ENCODE assay signal across 8 cellular contexts in the genomic region with DNA sequence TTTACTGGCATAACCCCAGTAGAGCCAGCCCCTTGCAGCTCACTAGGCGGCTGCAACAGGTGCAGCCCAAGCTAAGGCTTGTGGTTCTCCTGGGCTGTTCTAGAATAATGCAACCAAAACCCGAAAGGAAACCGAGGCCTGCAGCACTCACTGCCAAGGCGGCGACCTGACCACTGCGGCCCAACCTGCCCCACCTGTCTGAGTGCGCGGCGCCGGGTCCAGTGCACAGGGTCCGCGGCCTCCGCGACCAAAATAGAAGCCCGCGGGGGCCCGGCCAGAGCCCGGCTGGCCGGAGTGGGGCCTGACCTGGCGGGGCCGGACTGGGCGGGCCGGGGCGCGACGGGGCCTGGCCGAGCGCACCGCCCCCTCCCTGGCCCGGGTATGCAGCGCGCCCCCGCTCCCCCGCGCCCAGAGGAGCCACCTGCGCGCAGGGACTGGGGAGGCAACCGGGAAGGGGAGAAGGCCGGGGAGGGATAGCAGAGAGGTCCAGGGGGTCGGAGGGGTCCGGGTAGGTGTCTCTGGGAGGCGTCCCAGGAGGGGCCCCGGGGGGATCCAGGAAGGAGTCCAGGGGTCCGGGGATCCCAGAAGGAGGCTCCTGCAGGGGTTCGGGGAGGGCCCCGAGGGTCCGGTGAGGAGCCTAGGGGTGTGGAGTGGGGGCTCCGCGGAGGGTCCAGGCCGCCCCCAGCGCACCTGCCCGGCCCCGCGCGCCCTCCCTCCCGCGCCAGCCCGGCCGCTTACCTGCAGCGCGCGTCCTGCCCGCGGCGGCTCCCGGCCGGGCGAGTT. TPM values are rescaled to one million over a fixed set of nuclear protein-coding genes. Genes with fewer than 3 reads are reported as not detected.
DNase-seq lines count a peak whose midpoint lies in the region; ATAC-seq, FAIRE-seq and TF ChIP-seq lines count a peak whose summit lies in the region.

No MANE protein-coding gene starts in this region.

- no peak overlapping the region for H3K18ac ChIP-seq in H1 (ENCODE audit: extremely low read depth, low read length)

- H2BK20ac ChIP-seq in H1 (ENCODE audit: low read length), result no peak overlapping the region

- 4% methylated on average over 22 of the region's 68 CpGs; no CpG with 5 or more reads in 1 of the 2 experiments for WGBS in H1 (ENCODE audit: extremely low coverage in 1 of 2, insufficient coverage in 1 of 2, insufficient read length in 1 of 2, insufficient replicate concordance in 2 of 2, low coverage in 1 of 2, low lambda C conversion rate in 2 of 2, missing lambda C conversion rate in 1 of 2), 2 experiments

- H3K9ac ChIP-seq in DND-41 (ENCODE audit: low read depth, low read length) (peak overlapping the region; percentile 88), H1 (replicated peaks in 1 of 4; ENCODE audit: extremely low read depth in 1 of 4, low read depth in 3 of 4, low read length in 3 of 4) (peak overlapping the region in 3 of 4 experiments; percentile 21 to 81 (median 51); a peak in 3 of 7 replicates)

- H3K4me1 ChIP-seq in DND-41 (ENCODE audit: insufficient read depth, low read length) (peaks cover 90% of the 10 kb centered on the region), RWPE2 (ENCODE audit: insufficient read depth, poor library complexity, severe bottlenecking) (no peaks in the 10 kb centered on the region), H1 (replicated peaks in 1 of 4; ENCODE audit: control insufficient read depth in 3 of 4, insufficient read depth in 4 of 4, low read length in 3 of 4) (peaks cover 14 to 48% (median 31%) of the 10 kb centered on the region in 4 experiments)

- no peak overlapping the region; the same call in 1 of the 2 replicates for H4K8ac ChIP-seq in H1 (ENCODE audit: extremely low read depth, insufficient read depth, low read length)

- no peak for TF ChIP-seq RAD21 in H1 (IDR thresholded peaks at IDR 0.05 in 1 of 2, conservative IDR thresholded peaks at IDR 0.05 in 1 of 2; ENCODE audit: low read depth in 2 of 2, low read length in 2 of 2)

- FAIRE-seq in H1 (lab: Jason Lieb, UNC), result no peak

- no peak overlapping the region for H2AK5ac ChIP-seq in H1 (ENCODE audit: low read depth, low read length)

- peak; percentile 64 for DNase-seq in DND-41
- DNase-seq in RWPE2 (ENCODE audit: low spot score), result no peak
- no peak for DNase-seq in H1 (ENCODE audit: low read depth in 1 of 2, low spot score in 2 of 2)
- DNase-seq in myocyte (ENCODE audit: low read depth), result peak; percentile 41
- no peak for DNase-seq in NCI-H2081 (lab: John Stamatoyannopoulos, UW)
- DNase-seq in foreskin melanocyte, result no peak
- DNase-seq in NCI-H1436 treated with DMSO at 0.1 percent for 48 hours (lab: John Stamatoyannopoulos, UW), result no peak

- peak overlapping the region; percentile 85 for H3K4me3 ChIP-seq in DND-41 (ENCODE audit: low read depth in 1 of 2, low read length in 2 of 2)
- H3K4me3 ChIP-seq in RWPE2 (ENCODE audit: severe bottlenecking), result peak overlapping the region; percentile 89
- peak overlapping the region; percentile 55 to 90 (median 66) for H3K4me3 ChIP-seq in H1 (ENCODE audit: extremely low read depth in 1 of 4, insufficient read depth in 2 of 4, low read depth in 3 of 4, low read length in 4 of 4)

- H3K4me2 ChIP-seq in DND-41 (ENCODE audit: insufficient read depth, low read length) (peak overlapping the region; percentile 95), H1 (ENCODE audit: insufficient read depth in 1 of 2, low read depth in 2 of 2, low read length in 2 of 2) (peak overlapping the region; percentile 68 to 70)

- no peak overlapping the region for H2BK12ac ChIP-seq in H1 (ENCODE audit: low read depth, low read length)

- H3K36me3 ChIP-seq in DND-41 (ENCODE audit: insufficient read depth, low read length) (peaks cover 33% of the 10 kb centered on the region), RWPE2 (ENCODE audit: low read depth) (no peaks in the 10 kb centered on the region), H1 (ENCODE audit: control insufficient read depth in 2 of 4, insufficient read depth in 4 of 4, low read length in 3 of 4) (no peaks in the 10 kb centered on the region)

- TF ChIP-seq CTCF in DND-41 (IDR thresholded peaks at IDR 0.05; ENCODE audit: borderline replicate concordance, extremely low read depth, low read length, poor library complexity, severe bottlenecking), result peak; percentile 19
- TF ChIP-seq CTCF in RWPE2 (IDR thresholded peaks at IDR 0.05; ENCODE audit: poor library complexity, severe bottlenecking), result no peak
- TF ChIP-seq CTCF in H1 (IDR thresholded peaks at IDR 0.05; ENCODE audit: control extremely low read depth in 1 of 3, insufficient read depth in 1 of 3, low read depth in 1 of 3, low read length in 3 of 3), result no peak

- H4K91ac ChIP-seq in H1 (replicated peaks; ENCODE audit: insufficient read length, low read length), result no peak overlapping the region

- H4K20me1 ChIP-seq in DND-41 (ENCODE audit: insufficient read depth, low read length), result peaks cover 47% of the 10 kb centered on the region
- H4K20me1 ChIP-seq in H1 (replicated peaks in 1 of 2; ENCODE audit: control insufficient read depth in 1 of 2, insufficient read depth in 2 of 2, low read length in 2 of 2), result peaks cover 7 to 19% of the 10 kb centered on the region in 2 experiments

- no peak overlapping the region for H2BK15ac ChIP-seq in H1 (ENCODE audit: low read length)

- H3K14ac ChIP-seq in H1 (ENCODE audit: insufficient read length), result no peak overlapping the region

- peak overlapping the region; percentile 95 for H3K27ac ChIP-seq in DND-41 (ENCODE audit: low read length)
- H3K27ac ChIP-seq in RWPE2 (ENCODE audit: poor library complexity, severe bottlenecking), result no peak overlapping the region
- H3K27ac ChIP-seq in H1 (ENCODE audit: low read depth, low read length), result peak overlapping the region; percentile 12; the same call in 1 of the 2 replicates

- TF ChIP-seq POLR2A in H1 (IDR thresholded peaks at IDR 0.05; ENCODE audit: control extremely low read depth in 1 of 2, low read depth in 2 of 2, low read length in 2 of 2), result no peak

- CTCF ChIA-PET in H1 (lab: Charles Lee; ENCODE audit: partially characterized antibody), result no interaction called here

- no peak overlapping the region; the same call in 1 of the 2 replicates for H2AFZ ChIP-seq in DND-41 (ENCODE audit: low read depth, low read length)
- H2AFZ ChIP-seq in H1 (ENCODE audit: low read length), result no peak overlapping the region

- H3K9me3 ChIP-seq in DND-41 (ENCODE audit: insufficient read depth, low read length, severe bottlenecking) (no peaks in the 10 kb centered on the region), RWPE2 (ENCODE audit: severe bottlenecking) (no peaks in the 10 kb centered on the region), H1 (ENCODE audit: insufficient read depth in 2 of 2, low read depth in 1 of 2, low read length in 1 of 2) (no peaks in the 10 kb centered on the region)

- POLR2A ChIA-PET in H1 (lab: Charles Lee; ENCODE audit: partially characterized antibody), result interaction anchor here (1.1 kb wide), 1 partner anchor 35 kb away, joined by 3 read pairs; no protein-coding TSS in a partner anchor

- H3K56ac ChIP-seq in H1 (replicated peaks; ENCODE audit: insufficient read length, low read depth, low read length), result peak overlapping the region; percentile 35

- H3K79me1 ChIP-seq in H1 (ENCODE audit: low read depth, low read length), result peaks cover 16% of the 10 kb centered on the region

- H2BK120ac ChIP-seq in H1 (replicated peaks; ENCODE audit: low read depth, low read length), result no peak overlapping the region

- no peak overlapping the region for H3K23ac ChIP-seq in H1 (ENCODE audit: insufficient read length)

- no peaks in the 10 kb centered on the region for H3K27me3 ChIP-seq in DND-41 (ENCODE audit: insufficient read depth, low read length, poor library complexity)
- H3K27me3 ChIP-seq in RWPE2 (ENCODE audit: insufficient read depth, poor library complexity, severe bottlenecking), result no peaks in the 10 kb centered on the region
- no peaks in the 10 kb centered on the region for H3K27me3 ChIP-seq in H1 (replicated peaks in 1 of 4; ENCODE audit: control insufficient read depth in 3 of 4, extremely low read depth in 1 of 4, insufficient read depth in 3 of 4, low read length in 3 of 4)

- H3K4ac ChIP-seq in H1 (replicated peaks; ENCODE audit: insufficient read length, low read depth, low read length), result no peak overlapping the region

- ATAC-seq in DND-41 (ENCODE audit: insufficient read depth, low read depth) (peak; percentile 37), GM21737 (IDR thresholded peaks at IDR 0.05; ENCODE audit: unreplicated experiment) (peak; percentile 25), RWPE2 (ENCODE audit: low read depth) (peak; percentile 32; the same call in 2 of the 3 replicates)

- no peak overlapping the region for H4K5ac ChIP-seq in H1 (ENCODE audit: insufficient read length, low read depth, low read length)

- TF ChIP-seq EP300 in H1 (IDR thresholded peaks at IDR 0.05; ENCODE audit: borderline replicate concordance in 1 of 2, low read depth in 2 of 2, low read length in 2 of 2), result no peak

- H3K79me2 ChIP-seq in DND-41 (ENCODE audit: insufficient read depth, low read length), result peaks cover 60% of the 10 kb centered on the region
- peaks cover 19 to 48% of the 10 kb centered on the region in 2 experiments for H3K79me2 ChIP-seq in H1 (ENCODE audit: control insufficient read depth in 1 of 2, insufficient read depth in 2 of 2, low read length in 2 of 2)

- peaks cover 4% of the 10 kb centered on the region; the same call in 1 of the 2 replicates for H3K23me2 ChIP-seq in H1 (ENCODE audit: low read depth, low read length)

- H2BK5ac ChIP-seq in H1 (ENCODE audit: low read depth, low read length), result no peak overlapping the region

TF ChIP-seq in H1, 55 proteins besides CTCF, POLR2A, EP300 and RAD21 (continues in another document):
- TF ChIP-seq GABPA (IDR thresholded peaks at IDR 0.05; ENCODE audit: borderline replicate concordance, insufficient read depth, low read length), result no peak
- peak; percentile 45 for TF ChIP-seq ASH2L (IDR thresholded peaks at IDR 0.05; ENCODE audit: low read length)
- 0 out of 2 replicates have a peak, but pooled peaks have one; percentile 52 for TF ChIP-seq RBBP5 (IDR thresholded peaks at IDR 0.05; ENCODE audit: borderline replicate concordance, low read depth, low read length)
- TF ChIP-seq, protein P1, sequence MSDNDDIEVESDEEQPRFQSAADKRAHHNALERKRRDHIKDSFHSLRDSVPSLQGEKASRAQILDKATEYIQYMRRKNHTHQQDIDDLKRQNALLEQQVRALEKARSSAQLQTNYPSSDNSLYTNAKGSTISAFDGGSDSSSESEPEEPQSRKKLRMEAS (IDR thresholded peaks at IDR 0.05), result no peak
- TF ChIP-seq POU5F1 (IDR thresholded peaks at IDR 0.05; ENCODE audit: low read depth, low read length), result no peak

RNA-seq across cellular contexts. Expression of gene SEMA4D, which starts 0.5 kb away (rescaled TPM):
- total RNA-seq in H1 (2021; fragmentation: NEBNext Ultra II Directional; extraction: Animal tissue kit (Norgen Biotek cat#: 25700)), result 63.1 and 70.4 TPM in 2 replicates
- 21.0 and 34.3 TPM in 2 replicates for polyA plus RNA-seq in H1 (2011; rRNA removed)
- polyA plus RNA-seq in H1 (2011; cell fraction: cytosol; rRNA removed), result 22.5 TPM
- polyA plus RNA-seq in H1 (2011; cell fraction: nucleus; rRNA removed), result 77.9 TPM
- polyA plus RNA-seq in H1 (2012, experiment 1 of 2), result 37.1 to 43.6 TPM (median 42.0 TPM) in 4 replicates
- polyA plus RNA-seq in H1 (2012, experiment 2 of 2), result 17.8 TPM
- polyA plus RNA-seq in H1 (2013, experiment 1 of 2), result 49.6 TPM
- polyA plus RNA-seq in H1 (2013, experiment 2 of 2), result 47.0 TPM
- 28.5 and 31.1 TPM in 2 replicates for polyA minus RNA-seq in H1 (2011; rRNA and poly(A)+ RNA removed)
- 39.3 TPM for polyA minus RNA-seq in H1 (2011; cell fraction: cytosol; rRNA and poly(A)+ RNA removed)
- 60.8 TPM for polyA minus RNA-seq in H1 (2011; cell fraction: nucleus; rRNA and poly(A)+ RNA removed)
- 0.27 TPM in 1 of 2 replicates, not detected in the other for total RNA-seq in myocyte
- 0.42 TPM for polyA plus RNA-seq in myocyte (2012)

Comparison
In these comparisons a context has a peak if more than half of its experiments do, and no peak if none do; other contexts are left out.
1. DNase-seq: peak in DND-41 (single experiment) and myocyte (single experiment); none in RWPE2 (single experiment), H1 (0 of 2), NCI-H2081 (0 of 2), foreskin melanocyte (single experiment) and NCI-H1436 treated with DMSO at 0.1 percent for 48 hours (single experiment).
2. RNA of gene SEMA4D, which starts 0.5 kb away (total RNA-seq): 63.1 to 70.4 TPM in H1; 0.27 TPM in myocyte; every median in the first group is over 10 times any median in the second.
3. Peak in every context shown above with its lines, with median percentiles within 50 percentile points of each other: ATAC-seq and H3K4me3 ChIP-seq.